13 cellular contexts compared by ENCODE assay signal in genomic region chr14:69619007-69619406, GRCh38. TPM values are rescaled to one million over a fixed set of nuclear protein-coding genes. Genes with fewer than 3 reads are reported as not detected.
DNase-seq lines count a peak whose midpoint lies in the region; ATAC-seq and TF ChIP-seq lines count a peak whose summit lies in the region.
"Had no signal": no experiment of that assay in that cellular context is flagged by ENCODE, and none has a peak within 500 bp of the region (broad histone marks: within the 10 kb centered on the region; RNA-seq: fewer than 3 reads in every experiment).

No MANE protein-coding gene starts in this region.

- H3K36me3 ChIP-seq in esophagus squamous epithelium, result no peaks in the 10 kb centered on the region
- H3K36me3 ChIP-seq in upper lobe of left lung, result no peaks in the 10 kb centered on the region
- H3K36me3 ChIP-seq: SJCRH30 had no signal

- H3K4me1 Mint-ChIP-seq in T-helper 1 cell treated with Interleukin-12 subunit alpha and Interleukin-12 subunit beta and Interleukin-4 antibody, amounts not matched to agents 30 μg/mL and 1 μg/mL, for 36 hours (ENCODE audit: low read depth), result peaks cover 82% of the 10 kb centered on the region
- peaks cover 76% of the 10 kb centered on the region for H3K4me1 Mint-ChIP-seq in T-helper 17 cell
- H3K4me1 Mint-ChIP-seq in stimulated activated naive B cell treated with anti-CD40 and anti-IgM and Interleukin-4, amounts not matched to agents 10 μg/mL and 1 μg/mL and 100 μg/mL, for 72 hours, result peaks cover 62 to 97% of the 10 kb centered on the region in 2 donors

- H3K36me3 Mint-ChIP-seq in T-helper 1 cell treated with Interleukin-12 subunit alpha and Interleukin-12 subunit beta and Interleukin-4 antibody, amounts not matched to agents 30 μg/mL and 1 μg/mL, for 36 hours (ENCODE audit: low read depth), result peaks cover 36% of the 10 kb centered on the region
- no peaks in the 10 kb centered on the region for H3K36me3 Mint-ChIP-seq in T-helper 17 cell (ENCODE audit: low read depth)
- peaks cover 14 to 37% of the 10 kb centered on the region in 2 donors for H3K36me3 Mint-ChIP-seq in stimulated activated naive B cell treated with anti-CD40 and anti-IgM and Interleukin-4, amounts not matched to agents 10 μg/mL and 1 μg/mL and 100 μg/mL, for 72 hours

- ATAC-seq in T-helper 17 cell, result no peak
- ATAC-seq in stimulated activated naive B cell treated with anti-CD40 and anti-IgM and Interleukin-4, amounts not matched to agents 10 μg/mL and 1 μg/mL and 100 μg/mL, for 72 hours (replicated peaks), result no peak
- ATAC-seq in upper lobe of left lung (ENCODE audit: low FRiP score in 2 of 2), result no peak
- ATAC-seq in HG02588 (IDR thresholded peaks at IDR 0.05; ENCODE audit: unreplicated experiment), result no peak

- DNase-seq in T-helper 1 cell, result no peak
- DNase-seq in T-helper 17 cell, result no peak
- no peak for DNase-seq in esophagus squamous epithelium (lab: John Stamatoyannopoulos, UW)
- DNase-seq in stimulated activated naive B cell treated with anti-CD40 and anti-IgM and Interleukin-4, amounts not matched to agents 10 μg/mL and 1 μg/mL and 100 μg/mL, for 72 hours, result no peak
- DNase-seq in upper lobe of left lung, result no peak
- no peak for DNase-seq in NCI-H1105 (lab: John Stamatoyannopoulos, UW)
- DNase-seq: KG1, NCI-H446, SJCRH30 had no signal

- no peaks in the 10 kb centered on the region for H3K27me3 Mint-ChIP-seq in T-helper 1 cell treated with Interleukin-12 subunit alpha and Interleukin-12 subunit beta and Interleukin-4 antibody, amounts not matched to agents 30 μg/mL and 1 μg/mL, for 36 hours (ENCODE audit: low read depth)
- no peaks in the 10 kb centered on the region for H3K27me3 Mint-ChIP-seq in T-helper 17 cell
- no peaks in the 10 kb centered on the region for H3K27me3 Mint-ChIP-seq in stimulated activated naive B cell treated with anti-CD40 and anti-IgM and Interleukin-4, amounts not matched to agents 10 μg/mL and 1 μg/mL and 100 μg/mL, for 72 hours

- no peaks in the 10 kb centered on the region for H3K9me3 Mint-ChIP-seq in T-helper 1 cell treated with Interleukin-12 subunit alpha and Interleukin-12 subunit beta and Interleukin-4 antibody, amounts not matched to agents 30 μg/mL and 1 μg/mL, for 36 hours
- no peaks in the 10 kb centered on the region for H3K9me3 Mint-ChIP-seq in stimulated activated naive B cell treated with anti-CD40 and anti-IgM and Interleukin-4, amounts not matched to agents 10 μg/mL and 1 μg/mL and 100 μg/mL, for 72 hours

- TF ChIP-seq EP300 in upper lobe of left lung (IDR thresholded peaks at IDR 0.05), result no peak

- TF ChIP-seq CTCF in esophagus squamous epithelium (IDR thresholded peaks at IDR 0.05) (no peak), upper lobe of left lung (IDR thresholded peaks at IDR 0.05) (no peak)

- H3K4me1 ChIP-seq in esophagus squamous epithelium (peaks cover 47 to 99% (median 89%) of the 10 kb centered on the region in 3 donors), upper lobe of left lung (peaks cover 83 to 98% (median 91%) of the 10 kb centered on the region in 4 donors)
- H3K4me1 ChIP-seq: SJCRH30 had no signal

- 16 to 30% methylated on average over 3 to 4 of the region's 4 CpGs for WGBS in esophagus squamous epithelium, 2 donors
- WGBS in upper lobe of left lung, 2 donors, result 63 to 72% methylated on average over 4 of the region's 4 CpGs

- peak overlapping the region; percentile 76 for H3K27ac Mint-ChIP-seq in T-helper 1 cell treated with Interleukin-12 subunit alpha and Interleukin-12 subunit beta and Interleukin-4 antibody, amounts not matched to agents 30 μg/mL and 1 μg/mL, for 36 hours
- peak overlapping the region; percentile 100 for H3K27ac Mint-ChIP-seq in T-helper 17 cell
- H3K27ac Mint-ChIP-seq in stimulated activated naive B cell treated with anti-CD40 and anti-IgM and Interleukin-4, amounts not matched to agents 10 μg/mL and 1 μg/mL and 100 μg/mL, for 72 hours, result peak overlapping the region; percentile 95

- H3K9me3 ChIP-seq in T-helper 17 cell (ENCODE audit: control insufficient read depth, low read length, poor library complexity, severe bottlenecking) (no peaks in the 10 kb centered on the region), esophagus squamous epithelium (no peaks in the 10 kb centered on the region), upper lobe of left lung (no peaks in the 10 kb centered on the region)
- H3K9me3 ChIP-seq: SJCRH30 had no signal

- H3K4me3 ChIP-seq in esophagus squamous epithelium, result peak overlapping the region in 1 of 4 donors; percentile 8
- no peak overlapping the region for H3K4me3 ChIP-seq in upper lobe of left lung
- H3K4me3 ChIP-seq: SJCRH30 had no signal

- H3K4me3 Mint-ChIP-seq in T-helper 1 cell treated with Interleukin-12 subunit alpha and Interleukin-12 subunit beta and Interleukin-4 antibody, amounts not matched to agents 30 μg/mL and 1 μg/mL, for 36 hours, result peak overlapping the region; percentile 31
- peak overlapping the region; percentile 69 for H3K4me3 Mint-ChIP-seq in T-helper 17 cell
- H3K4me3 Mint-ChIP-seq in stimulated activated naive B cell treated with anti-CD40 and anti-IgM and Interleukin-4, amounts not matched to agents 10 μg/mL and 1 μg/mL and 100 μg/mL, for 72 hours, result peak overlapping the region; percentile 39 to 42

- H3K27ac ChIP-seq in esophagus squamous epithelium, result peak overlapping the region; percentile 25 to 100 (median 78)
- H3K27ac ChIP-seq in upper lobe of left lung, result peak overlapping the region in 2 of 4 donors; percentile 6 to 62
- H3K27ac ChIP-seq: SJCRH30 had no signal

- H3K27me3 ChIP-seq in esophagus squamous epithelium (no peaks in the 10 kb centered on the region), upper lobe of left lung (no peaks in the 10 kb centered on the region)
- H3K27me3 ChIP-seq: SJCRH30 had no signal

- TF ChIP-seq POLR2A in esophagus squamous epithelium (IDR thresholded peaks at IDR 0.05), result no peak
- no peak for TF ChIP-seq POLR2A in upper lobe of left lung (IDR thresholded peaks at IDR 0.05)

- intact Hi-C loops in esophagus squamous epithelium (cut with DNase I), result no loop called here

RNA-seq across cellular contexts. Expression of gene SUSD6, which starts 7.6 kb away (rescaled TPM):
- total RNA-seq in T-helper 17 cell, result 100 to 1,000 TPM in 1 of 2 donors, 10 to 100 TPM in 1; 94.7 to 101 TPM
- 10 to 100 TPM; 22.4 to 43.1 (median 27.8) TPM for total RNA-seq in esophagus squamous epithelium
- 10 to 100 TPM; 63.4 to 90.4 (median 81.6) TPM for total RNA-seq in upper lobe of left lung

RNA-seq across cellular contexts. Expression of gene CCDC177, which starts 44.3 kb away (rescaled TPM):
- not detected for total RNA-seq in T-helper 17 cell
- under 1 TPM in 1 of 4 donors, not detected in 3; 0.22 TPM for total RNA-seq in esophagus squamous epithelium
- not detected for total RNA-seq in upper lobe of left lung
- total RNA-seq: A172, Daoy had no signal
